ENCODE assay signal across 12 cellular contexts in the genomic region with DNA sequence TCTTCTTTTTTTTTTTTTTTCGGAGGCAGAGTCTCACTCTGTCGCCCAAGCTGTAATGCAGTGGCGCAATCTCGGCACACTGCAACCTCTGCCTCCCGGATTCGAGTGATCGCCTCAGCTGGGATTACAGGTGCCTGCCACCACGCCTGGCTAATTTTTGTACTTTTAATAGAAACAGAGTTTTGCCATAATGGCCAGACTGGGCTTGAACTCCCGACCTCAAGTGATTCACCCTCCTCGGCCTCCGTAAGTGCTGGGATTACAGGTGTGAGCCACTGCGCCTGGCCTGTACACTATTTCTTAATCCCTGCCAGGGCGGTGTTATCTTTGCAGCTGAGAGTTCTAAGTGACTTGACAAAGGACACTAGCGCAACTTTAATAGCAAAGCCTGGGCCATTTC. TPM values are rescaled to one million over a fixed set of nuclear protein-coding genes. Genes with fewer than 3 reads are reported as not detected.
A peak's percentile ranks its signal among the peaks of the same experiment; 100 is the strongest.
DNase-seq lines count a peak whose midpoint lies in the region; ATAC-seq and TF ChIP-seq lines count a peak whose summit lies in the region.
"Had no signal": no experiment of that assay in that cellular context is flagged by ENCODE, and none has a peak within 500 bp of the region (broad histone marks: within the 10 kb centered on the region; RNA-seq: fewer than 3 reads in every experiment).

No MANE protein-coding gene starts in this region.

- H3K36me3 Mint-ChIP-seq in CD14-positive monocyte (no peaks in the 10 kb centered on the region), H9 (ENCODE audit: insufficient read depth in 1 of 3, low read depth in 3 of 3) (no peaks in the 10 kb centered on the region), mesothelial cell of epicardium (no peaks in the 10 kb centered on the region)
- peaks cover 5% of the 10 kb centered on the region for H3K36me3 Mint-ChIP-seq in activated T-helper 17 cell treated with anti-CD3 and anti-CD28 coated beads, Interleukin-2, amount 50 U/mL, for 72 hours (ENCODE audit: low read depth)

- H2AFZ ChIP-seq in H9 (ENCODE audit: low read length), result no peak overlapping the region

- H3K79me1 ChIP-seq in H9 (ENCODE audit: insufficient read depth, low read depth, low read length, poor library complexity, severe bottlenecking), result no peaks in the 10 kb centered on the region

- no peaks in the 10 kb centered on the region for H4K20me1 ChIP-seq in H9 (ENCODE audit: control insufficient read depth, insufficient read depth, insufficient read length)

- no peak for DNase-seq in CD14-positive monocyte (ENCODE audit: low spot score)
- DNase-seq in H9, result no peak
- DNase-seq in mesothelial cell of epicardium (ENCODE audit: low spot score in 2 of 2, unreplicated experiment in 2 of 2), result no peak
- DNase-seq in NCI-H1436 (lab: John Stamatoyannopoulos, UW), result no peak
- DNase-seq in stimulated activated CD4-positive, alpha-beta T cell treated with anti-CD3 and anti-CD28 coated beads, Interleukin-2, amount 100 ng/mL, for 24 hours, result no peak
- DNase-seq: DMS153, H7, NCI-H2081 had no signal

- H2AK5ac ChIP-seq in H9 (ENCODE audit: insufficient read length, low read length), result no peak overlapping the region

- ATAC-seq in activated T-helper 17 cell treated with anti-CD3 and anti-CD28 coated beads, Interleukin-2, amount 50 U/mL, for 72 hours (replicated peaks), result no peak
- ATAC-seq in HG03354 (IDR thresholded peaks at IDR 0.05; ENCODE audit: poor library complexity, severe bottlenecking, unreplicated experiment) (no peak), HG03520 (IDR thresholded peaks at IDR 0.05; ENCODE audit: unreplicated experiment) (no peak)

- H4K8ac ChIP-seq in H9 (replicated peaks; ENCODE audit: insufficient read length, low read depth, low read length), result no peak overlapping the region

- no peak overlapping the region for H2BK5ac ChIP-seq in H9 (ENCODE audit: insufficient read length, low read length)

- no peak for TF ChIP-seq CTCF in CD14-positive monocyte (IDR thresholded peaks at IDR 0.05)
- TF ChIP-seq CTCF in H9 (conservative IDR thresholded peaks at IDR 0.05), result no peak
- TF ChIP-seq CTCF in mesothelial cell of epicardium (IDR thresholded peaks at IDR 0.05; ENCODE audit: unreplicated experiment), result no peak

- H4K91ac ChIP-seq in H9 (ENCODE audit: insufficient read length, low read depth, low read length), result no peak overlapping the region

- no CpG with 5 or more reads among the region's 14 CpGs for WGBS in H9 (ENCODE audit: extremely low coverage, insufficient read length, low lambda C conversion rate)

- H3K27ac Mint-ChIP-seq in CD14-positive monocyte, result no peak overlapping the region
- peak overlapping the region in 1 of 3 experiments; percentile 28; a peak in 1 of 7 replicates for H3K27ac Mint-ChIP-seq in H9
- H3K27ac Mint-ChIP-seq in activated T-helper 17 cell treated with anti-CD3 and anti-CD28 coated beads, Interleukin-2, amount 50 U/mL, for 72 hours, result peak overlapping the region; percentile 96
- peak overlapping the region; percentile 34 for H3K27ac Mint-ChIP-seq in mesothelial cell of epicardium

- H3K14ac ChIP-seq in H9 (ENCODE audit: insufficient read depth, low read length), result no peak overlapping the region

- H3K18ac ChIP-seq in H9 (ENCODE audit: insufficient read length, low read depth, low read length), result no peak overlapping the region

- no peak overlapping the region for H3K4ac ChIP-seq in H9 (ENCODE audit: low read depth, low read length)

- intact Hi-C loops in CD14-positive monocyte (cut with micrococcal nuclease), result no loop called here

- no peak overlapping the region for H2BK15ac ChIP-seq in H9 (ENCODE audit: low read depth, low read length)

- H4K5ac ChIP-seq in H9 (ENCODE audit: insufficient read length, low read depth, low read length), result no peak overlapping the region

- no peak overlapping the region for H3T11ph ChIP-seq in H9 (ENCODE audit: low read length)

- peaks cover 0 to 3% (median 0%) of the 10 kb centered on the region in 7 donors for H3K9me3 Mint-ChIP-seq in CD14-positive monocyte
- H3K9me3 Mint-ChIP-seq in H9, result peaks cover 0 to 2% of the 10 kb centered on the region in 2 experiments; a peak in 1 of 5 replicates
- H3K9me3 Mint-ChIP-seq in activated T-helper 17 cell treated with anti-CD3 and anti-CD28 coated beads, Interleukin-2, amount 50 U/mL, for 72 hours, result no peaks in the 10 kb centered on the region
- no peaks in the 10 kb centered on the region for H3K9me3 Mint-ChIP-seq in mesothelial cell of epicardium

- no peak overlapping the region for H3K9ac ChIP-seq in H9 (ENCODE audit: extremely low read depth, insufficient read length, low read length)

- no peak overlapping the region for H3K23ac ChIP-seq in H9 (ENCODE audit: insufficient read length, low read depth, low read length)

- no peak overlapping the region for H2BK120ac ChIP-seq in H9 (ENCODE audit: low read depth, low read length, poor library complexity, severe bottlenecking)

- no peaks in the 10 kb centered on the region for H3K27me3 ChIP-seq in H9 (ENCODE audit: insufficient read depth, low read length)
- H3K27me3 ChIP-seq: ovary had no signal

- H3K56ac ChIP-seq in H9 (ENCODE audit: insufficient read length, low read depth, low read length), result no peak overlapping the region

- H3K4me2 ChIP-seq in H9 (ENCODE audit: insufficient read depth, insufficient read length, low read length), result peak overlapping the region; percentile 98

- peaks cover 1 to 7% (median 5%) of the 10 kb centered on the region in 3 donors for H3K27me3 Mint-ChIP-seq in CD14-positive monocyte (ENCODE audit: low read depth in 3 of 3)
- H3K27me3 Mint-ChIP-seq in H9 (ENCODE audit: low read depth), result no peaks in the 10 kb centered on the region; the same call in 1 of the 2 replicates
- no peaks in the 10 kb centered on the region for H3K27me3 Mint-ChIP-seq in activated T-helper 17 cell treated with anti-CD3 and anti-CD28 coated beads, Interleukin-2, amount 50 U/mL, for 72 hours
- H3K27me3 Mint-ChIP-seq in mesothelial cell of epicardium (ENCODE audit: low read depth), result no peaks in the 10 kb centered on the region

- H3K27ac ChIP-seq in H9 (ENCODE audit: insufficient read length, low read depth, low read length), result no peak overlapping the region

- H3K79me2 ChIP-seq in H9 (ENCODE audit: insufficient read depth, low read length), result no peaks in the 10 kb centered on the region

- H3K4me1 Mint-ChIP-seq in CD14-positive monocyte (peaks cover 9% of the 10 kb centered on the region), H9 (peaks cover 0 to 9% of the 10 kb centered on the region in 2 experiments; a peak in 3 of 4 replicates), mesothelial cell of epicardium (peaks cover 4% of the 10 kb centered on the region)
- no peaks in the 10 kb centered on the region for H3K4me1 Mint-ChIP-seq in activated T-helper 17 cell treated with anti-CD3 and anti-CD28 coated beads, Interleukin-2, amount 50 U/mL, for 72 hours

- peak overlapping the region; percentile 20 to 94 for H3K4me3 Mint-ChIP-seq in CD14-positive monocyte
- peak overlapping the region; percentile 89 to 94 for H3K4me3 Mint-ChIP-seq in H9
- peak overlapping the region; percentile 88 for H3K4me3 Mint-ChIP-seq in activated T-helper 17 cell treated with anti-CD3 and anti-CD28 coated beads, Interleukin-2, amount 50 U/mL, for 72 hours
- peak overlapping the region; percentile 86 for H3K4me3 Mint-ChIP-seq in mesothelial cell of epicardium

- H2BK20ac ChIP-seq in H9 (ENCODE audit: low read depth, low read length, poor library complexity, severe bottlenecking), result no peak overlapping the region

- H2BK12ac ChIP-seq in H9 (ENCODE audit: insufficient read length, low read depth, low read length), result no peak overlapping the region

- H3K4me1 ChIP-seq in H9 (ENCODE audit: insufficient read depth, low read length), result no peaks in the 10 kb centered on the region

- H3K23me2 ChIP-seq in H9 (ENCODE audit: insufficient read length, low read depth, low read length, poor library complexity, severe bottlenecking), result peaks cover 5% of the 10 kb centered on the region

- no peaks in the 10 kb centered on the region for H3K9me3 ChIP-seq in H9 (ENCODE audit: control insufficient read depth, low read depth, low read length)
- H3K9me3 ChIP-seq: ovary had no signal

RNA-seq across cellular contexts. Expression of gene LSM14A, which starts 36.9 kb away (rescaled TPM):
- 10 to 100 TPM; 82.7 to 91.8 TPM for polyA plus RNA-seq in CD14-positive monocyte
- total RNA-seq in H9 (2021), result 196 and 199 TPM in 2 replicates
- 100 to 1,000 TPM in 1 of 2 donors, 10 to 100 TPM in 1; 88.5 to 105 TPM for total RNA-seq in activated T-helper 17 cell treated with anti-CD3 and anti-CD28 coated beads, Interleukin-2, amount 50 U/mL, for 72 hours
- 153 to 164 TPM (median 155 TPM) in 3 replicates for total RNA-seq in mesothelial cell of epicardium

Comparison
In these comparisons a context has a peak if more than half of its experiments do, and no peak if none do; other contexts are left out.
1. H3K27ac Mint-ChIP-seq: peak in activated T-helper 17 cell treated with anti-CD3 and anti-CD28 coated beads, Interleukin-2, amount 50 U/mL, for 72 hours (single experiment) and mesothelial cell of epicardium (single experiment); none in CD14-positive monocyte (0 of 7).
2. Peak in every context shown above with its lines, with median percentiles within 50 percentile points of each other: H3K4me3 Mint-ChIP-seq.